ENCODE assay signal across 26 cellular contexts in genomic region chr5:33398501-33398900, GRCh38.
"Had no signal": no experiment of that assay in that cellular context is flagged by ENCODE, and none has a peak within 500 bp of the region (broad histone marks: within the 10 kb centered on the region; RNA-seq: fewer than 3 reads in every experiment).

No MANE protein-coding gene starts in this region.

- H3K27me3 ChIP-seq: adrenal gland, ascending aorta, brain microvascular endothelial cell had no signal

- H3K4me3 ChIP-seq: adrenal gland, ascending aorta, coronary artery, dorsolateral prefrontal cortex had no signal

- H3K36me3 ChIP-seq: adrenal gland, ascending aorta, brain microvascular endothelial cell, WERI-Rb-1 had no signal

- ATAC-seq: activated CD4-positive, CD25-positive, alpha-beta regulatory T cell treated with anti-CD3 and anti-CD28 coated beads, Interleukin-2, amount 50 U/mL, for 24 hours; activated CD8-positive, alpha-beta memory T cell treated with anti-CD3 and anti-CD28 coated beads, Interleukin-2, amount 10 ng/mL, durations not matched to agents 7 days and 5 days; activated CD8-positive, alpha-beta T cell treated with anti-CD3 and anti-CD28 coated beads, Interleukin-2, amount 10 ng/mL, durations not matched to agents 7 days and 5 days; activated naive CD8-positive, alpha-beta T cell treated with anti-CD3 and anti-CD28 coated beads, Interleukin-2, amount 50 U/mL, for 24 hours; esophagus mucosa; T-helper 17 cell had no signal

- H3K9me3 ChIP-seq: adrenal gland, ascending aorta had no signal

- DNase-seq: activated B cell treated with CpG ODN at 0.5 μM for 24 hours; activated CD4-positive, alpha-beta memory T cell treated with anti-CD3 and anti-CD28 coated beads for 36 hours; activated CD4-positive, alpha-beta T cell treated with anti-CD3 and anti-CD28 coated beads, Interleukin-2, amount 10 ng/mL, durations not matched to agents 24 days and 14 days; activated CD8-positive, alpha-beta memory T cell treated with anti-CD3 and anti-CD28 coated beads, Interleukin-2, amount 10 ng/mL, durations not matched to agents 7 days and 5 days; activated CD8-positive, alpha-beta memory T cell treated with anti-CD3 and anti-CD28 coated beads, Interleukin-2, amount 50 U/mL, for 4 hours; activated CD8-positive, alpha-beta T cell treated with anti-CD3 and anti-CD28 coated beads, Interleukin-2, amount 10 ng/mL, durations not matched to agents 7 days and 5 days; activated effector memory CD4-positive, alpha-beta T cell treated with anti-CD3 and anti-CD28 coated beads, Interleukin-2, amount 50 U/mL, for 16 hours; activated naive CD4-positive, alpha-beta T cell treated with anti-CD3 and anti-CD28 coated beads for 36 hours; activated naive CD8-positive, alpha-beta T cell treated with anti-CD3 and anti-CD28 coated beads for 36 hours; activated naive CD8-positive, alpha-beta T cell treated with anti-CD3 and anti-CD28 coated beads, Interleukin-2, amount 50 U/mL, for 24 hours; activated T-cell treated with anti-CD3 and anti-CD28 coated beads, Interleukin-2, amount 50 U/mL, for 1 hour; activated T-cell treated with anti-CD3 and anti-CD28 coated beads, Interleukin-2, amount 50 U/mL, for 48 hours; adrenal gland; brain microvascular endothelial cell; dorsolateral prefrontal cortex; effector memory CD4-positive, alpha-beta T cell; endodermal cell; foreskin fibroblast; head of caudate nucleus; T-helper 17 cell; T1000; WERI-Rb-1 had no signal

- H3K27ac ChIP-seq: adrenal gland, ascending aorta, brain microvascular endothelial cell, coronary artery, dorsolateral prefrontal cortex, WERI-Rb-1 had no signal
